In genomic region chr3:141331370-141332318, GRCh38 we compare ENCODE assay signal across 8 cellular contexts. TPM values are rescaled to one million over a fixed set of nuclear protein-coding genes. Genes with fewer than 3 reads are reported as not detected.
DNase-seq lines count a peak whose midpoint lies in the region; ATAC-seq and TF ChIP-seq lines count a peak whose summit lies in the region.

No MANE protein-coding gene starts in this region.

- dilution Hi-C loops in mammary epithelial cell (cut with HindIII; ENCODE audit: low sequenced_read_pairs): no loop called here

- in situ Hi-C loops in mammary epithelial cell (cut with MboI; ENCODE audit: low sequenced_read_pairs in 2 of 2): no loop called here

- CTCF ChIA-PET in mammary epithelial cell (lab: Charles Lee; ENCODE audit: low non-redundant PET): interaction anchor here (0.8 kb wide), 1 partner anchor 121 kb away, joined by 5 read pairs; no protein-coding TSS in a partner anchor

- H3K4ac ChIP-seq in mesenchymal stem cell (ENCODE audit: low read depth in 1 of 2, low read length in 2 of 2): peak overlapping the region in 1 of 2 experiments; percentile 90

- H4K20me1 ChIP-seq in mammary epithelial cell (ENCODE audit: insufficient read depth, low read length): no peaks in the 10 kb centered on the region

- H3K79me1 ChIP-seq in mesenchymal stem cell (replicated peaks; ENCODE audit: low read length, poor library complexity, severe bottlenecking): peaks cover 11% of the 10 kb centered on the region

- DNase-seq in AG08396 (ENCODE audit: low spot score) (peak; percentile 86), mammary epithelial cell (peak; percentile 89), mesenchymal stem cell (peak; percentile 99), NCI-H510A (lab: John Stamatoyannopoulos, UW) (no peak), occipital lobe (lab: John Stamatoyannopoulos, UW) (no peak)

- peak overlapping the region; percentile 80 to 89 for H2BK12ac ChIP-seq in mesenchymal stem cell (ENCODE audit: low read length in 2 of 2)

- H2AFZ ChIP-seq in mammary epithelial cell (ENCODE audit: low read depth, low read length) (peak overlapping the region; percentile 25), mesenchymal stem cell (ENCODE audit: low read depth, low read length) (peak overlapping the region; percentile 18)

- no peak overlapping the region for H3K27ac ChIP-seq in mammary epithelial cell (ENCODE audit: insufficient read depth, low read depth, low read length)
- peak overlapping the region; percentile 91 for H3K27ac ChIP-seq in mesenchymal stem cell (ENCODE audit: low read length, poor library complexity, severe bottlenecking)

- H2BK15ac ChIP-seq in mesenchymal stem cell (ENCODE audit: low read depth, poor library complexity, severe bottlenecking): no peak overlapping the region

- H4K8ac ChIP-seq in mesenchymal stem cell (ENCODE audit: low read length): peak overlapping the region; percentile 48

- WGBS in mammary epithelial cell (ENCODE audit: low coverage, missing lambda C conversion rate): 63% methylated on average over 9 of the region's 9 CpGs
- WGBS in mesenchymal stem cell: 11% methylated on average over 9 of the region's 9 CpGs

- peak overlapping the region; percentile 87 for H4K91ac ChIP-seq in mesenchymal stem cell (ENCODE audit: low read length)

- peak; percentile 38 for ATAC-seq in HG03066 (IDR thresholded peaks at IDR 0.05; ENCODE audit: low read depth, unreplicated experiment)
- no peak for ATAC-seq in GM19467 (IDR thresholded peaks at IDR 0.05; ENCODE audit: unreplicated experiment)
- ATAC-seq in HG03378 (IDR thresholded peaks at IDR 0.05; ENCODE audit: unreplicated experiment): no peak

- no peaks in the 10 kb centered on the region for H3K79me2 ChIP-seq in mammary epithelial cell (ENCODE audit: insufficient read depth, low read length)

- no peaks in the 10 kb centered on the region for H3K27me3 ChIP-seq in mammary epithelial cell (ENCODE audit: insufficient read depth, low read length)
- H3K27me3 ChIP-seq in mesenchymal stem cell (ENCODE audit: control insufficient read depth in 1 of 2, insufficient read depth in 1 of 2, low read length in 2 of 2): no peaks in the 10 kb centered on the region

- TF ChIP-seq CTCF in mammary epithelial cell (conservative IDR thresholded peaks at IDR 0.05 in 1 of 2, IDR thresholded peaks at IDR 0.05 in 1 of 2; ENCODE audit: extremely low read depth in 1 of 2, insufficient read depth in 1 of 2, low read depth in 1 of 2, low read length in 2 of 2): no peak

- H3K23ac ChIP-seq in mesenchymal stem cell (ENCODE audit: low read length in 2 of 2): no peak overlapping the region

- no peak overlapping the region for H3K14ac ChIP-seq in mesenchymal stem cell (ENCODE audit: low read length in 2 of 2)

- H3K9me3 ChIP-seq in mammary epithelial cell (replicated peaks; ENCODE audit: insufficient read depth, low read length): no peaks in the 10 kb centered on the region
- H3K9me3 ChIP-seq in mesenchymal stem cell (ENCODE audit: control insufficient read depth, low read length): no peaks in the 10 kb centered on the region

- H2AK5ac ChIP-seq in mesenchymal stem cell (ENCODE audit: low read length, severe bottlenecking): peak overlapping the region; percentile 88

- no peak overlapping the region for H3K4me2 ChIP-seq in mammary epithelial cell (ENCODE audit: insufficient read depth, low read depth, low read length)
- H3K4me2 ChIP-seq in mesenchymal stem cell (ENCODE audit: low read length, poor library complexity, severe bottlenecking): no peak overlapping the region

- no peak overlapping the region for H3K9ac ChIP-seq in mammary epithelial cell (ENCODE audit: insufficient read depth, low read length)
- H3K9ac ChIP-seq in mesenchymal stem cell (ENCODE audit: low read length): peak overlapping the region; percentile 73

- H3K18ac ChIP-seq in mesenchymal stem cell (ENCODE audit: low read depth in 1 of 2, low read length in 2 of 2): peak overlapping the region; percentile 83 to 94

- no TSS peak for BruUV-seq in mammary epithelial cell (replicated peaks; lab: Mats Ljungman, UMichigan)

- peak overlapping the region; percentile 75 for H2BK5ac ChIP-seq in mesenchymal stem cell (ENCODE audit: low read depth, low read length, poor library complexity, severe bottlenecking)

- intact Hi-C loops in mammary epithelial cell (cut with micrococcal nuclease): no loop called here

- H3K4me3 ChIP-seq in mammary epithelial cell (replicated peaks in 1 of 3; ENCODE audit: insufficient read depth in 1 of 3, low read depth in 2 of 3, low read length in 3 of 3): no peak overlapping the region
- H3K4me3 ChIP-seq in mesenchymal stem cell (ENCODE audit: insufficient read depth in 1 of 2, low read depth in 1 of 2, low read length in 2 of 2): no peak overlapping the region

- no peaks in the 10 kb centered on the region for H3K36me3 ChIP-seq in mammary epithelial cell (ENCODE audit: insufficient read depth, low read length)
- peaks cover 0 to 3% of the 10 kb centered on the region in 2 experiments for H3K36me3 ChIP-seq in mesenchymal stem cell (ENCODE audit: control insufficient read depth in 1 of 2, insufficient read depth in 2 of 2, low read depth in 1 of 2, low read length in 2 of 2)

- H2BK120ac ChIP-seq in mesenchymal stem cell (ENCODE audit: low read depth, low read length): peak overlapping the region; percentile 58

- H3K4me1 ChIP-seq in mammary epithelial cell (ENCODE audit: insufficient read depth, low read length) (peaks cover 15% of the 10 kb centered on the region), mesenchymal stem cell (ENCODE audit: control insufficient read depth, insufficient read depth, low read depth, low read length) (peaks cover 29% of the 10 kb centered on the region)

RNA-seq across cellular contexts. Expression of gene ZBTB38, which starts 36.7 kb away (rescaled TPM):
- total RNA-seq in mammary epithelial cell: 100 to 1,000 TPM in 1 of 2 donors, 10 to 100 TPM in 1; 64.7 to 110 TPM
- polyA plus RNA-seq in mammary epithelial cell: 33.8 TPM
- polyA minus RNA-seq in mammary epithelial cell: 57.1 TPM
- 42.0 TPM for polyA plus RNA-seq in mesenchymal stem cell (2013, experiment 1 of 2)
- 39.5 TPM for polyA plus RNA-seq in mesenchymal stem cell (2013, experiment 2 of 2)
- 182 TPM for total RNA-seq in occipital lobe

Comparison
In these comparisons a context has a peak if more than half of its experiments do, and no peak if none do; other contexts are left out.
1. DNase-seq: peak in AG08396 (single experiment), mammary epithelial cell (single experiment) and mesenchymal stem cell (single experiment); none in NCI-H510A (single experiment) and occipital lobe (single experiment).